ENCODE assay signal across 1 cellular context in the genomic region with DNA sequence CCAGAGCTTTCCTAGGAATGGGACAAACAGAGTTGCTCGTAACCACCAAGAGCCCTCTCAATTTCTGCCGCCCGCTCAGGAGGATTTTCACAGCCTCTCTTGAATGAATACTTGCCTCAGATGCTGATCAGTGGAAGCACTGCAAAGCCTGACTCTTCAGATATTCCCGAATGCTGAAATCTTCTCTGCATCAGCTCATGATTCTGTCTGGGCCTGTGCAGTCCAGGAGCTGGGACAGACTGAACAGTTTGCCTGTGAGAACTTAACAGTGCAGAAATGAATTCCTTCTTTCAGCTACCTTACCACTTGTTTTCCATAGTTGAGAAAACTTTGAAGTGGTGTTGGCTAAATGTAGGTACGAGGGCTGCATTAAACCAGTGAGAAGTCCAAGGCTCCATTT.
TF ChIP-seq lines count a peak whose summit lies in the region.

No MANE protein-coding gene starts in this region.

TF ChIP-seq in SK-N-SH treated with all-trans-retinoic acid at 6 μM for 48 hours, 23 proteins besides CTCF, POLR2A, EP300 and RAD21 (continued from another document):
- TF ChIP-seq, protein P1, sequence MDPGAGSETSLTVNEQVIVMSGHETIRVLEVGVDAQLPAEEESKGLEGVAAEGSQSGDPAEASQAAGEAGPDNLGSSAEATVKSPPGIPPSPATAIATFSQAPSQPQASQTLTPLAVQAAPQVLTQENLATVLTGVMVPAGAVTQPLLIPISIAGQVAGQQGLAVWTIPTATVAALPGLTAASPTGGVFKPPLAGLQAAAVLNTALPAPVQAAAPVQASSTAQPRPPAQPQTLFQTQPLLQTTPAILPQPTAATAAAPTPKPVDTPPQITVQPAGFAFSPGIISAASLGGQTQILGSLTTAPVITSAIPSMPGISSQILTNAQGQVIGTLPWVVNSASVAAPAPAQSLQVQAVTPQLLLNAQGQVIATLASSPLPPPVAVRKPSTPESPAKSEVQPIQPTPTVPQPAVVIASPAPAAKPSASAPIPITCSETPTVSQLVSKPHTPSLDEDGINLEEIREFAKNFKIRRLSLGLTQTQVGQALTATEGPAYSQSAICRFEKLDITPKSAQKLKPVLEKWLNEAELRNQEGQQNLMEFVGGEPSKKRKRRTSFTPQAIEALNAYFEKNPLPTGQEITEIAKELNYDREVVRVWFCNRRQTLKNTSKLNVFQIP (CRISPR knock-in tag; IDR thresholded peaks at IDR 0.05; ENCODE audit: borderline replicate concordance, low read depth): no peak
- TF ChIP-seq ZNF565 (CRISPR knock-in tag; conservative IDR thresholded peaks at IDR 0.05; ENCODE audit: low read depth): no peak
- TF ChIP-seq, protein P2, sequence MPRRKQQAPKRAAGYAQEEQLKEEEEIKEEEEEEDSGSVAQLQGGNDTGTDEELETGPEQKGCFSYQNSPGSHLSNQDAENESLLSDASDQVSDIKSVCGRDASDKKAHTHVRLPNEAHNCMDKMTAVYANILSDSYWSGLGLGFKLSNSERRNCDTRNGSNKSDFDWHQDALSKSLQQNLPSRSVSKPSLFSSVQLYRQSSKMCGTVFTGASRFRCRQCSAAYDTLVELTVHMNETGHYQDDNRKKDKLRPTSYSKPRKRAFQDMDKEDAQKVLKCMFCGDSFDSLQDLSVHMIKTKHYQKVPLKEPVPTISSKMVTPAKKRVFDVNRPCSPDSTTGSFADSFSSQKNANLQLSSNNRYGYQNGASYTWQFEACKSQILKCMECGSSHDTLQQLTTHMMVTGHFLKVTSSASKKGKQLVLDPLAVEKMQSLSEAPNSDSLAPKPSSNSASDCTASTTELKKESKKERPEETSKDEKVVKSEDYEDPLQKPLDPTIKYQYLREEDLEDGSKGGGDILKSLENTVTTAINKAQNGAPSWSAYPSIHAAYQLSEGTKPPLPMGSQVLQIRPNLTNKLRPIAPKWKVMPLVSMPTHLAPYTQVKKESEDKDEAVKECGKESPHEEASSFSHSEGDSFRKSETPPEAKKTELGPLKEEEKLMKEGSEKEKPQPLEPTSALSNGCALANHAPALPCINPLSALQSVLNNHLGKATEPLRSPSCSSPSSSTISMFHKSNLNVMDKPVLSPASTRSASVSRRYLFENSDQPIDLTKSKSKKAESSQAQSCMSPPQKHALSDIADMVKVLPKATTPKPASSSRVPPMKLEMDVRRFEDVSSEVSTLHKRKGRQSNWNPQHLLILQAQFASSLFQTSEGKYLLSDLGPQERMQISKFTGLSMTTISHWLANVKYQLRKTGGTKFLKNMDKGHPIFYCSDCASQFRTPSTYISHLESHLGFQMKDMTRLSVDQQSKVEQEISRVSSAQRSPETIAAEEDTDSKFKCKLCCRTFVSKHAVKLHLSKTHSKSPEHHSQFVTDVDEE (CRISPR knock-in tag; IDR thresholded peaks at IDR 0.05): no peak
- TF ChIP-seq OSR1 (CRISPR knock-in tag; IDR thresholded peaks at IDR 0.05): no peak
- TF ChIP-seq ZNF8 (CRISPR knock-in tag; IDR thresholded peaks at IDR 0.05): no peak
- TF ChIP-seq ZC3H10 (CRISPR knock-in tag; IDR thresholded peaks at IDR 0.05): no peak
- TF ChIP-seq GLIS3 (CRISPR knock-in tag; IDR thresholded peaks at IDR 0.05): no peak
- no peak for TF ChIP-seq ZNF70 (CRISPR knock-in tag; IDR thresholded peaks at IDR 0.05)
- no peak for TF ChIP-seq ISL1 (CRISPR knock-in tag; IDR thresholded peaks at IDR 0.05)
